Comparison of ENCODE assay signal across 23 cellular contexts in the genomic region with DNA sequence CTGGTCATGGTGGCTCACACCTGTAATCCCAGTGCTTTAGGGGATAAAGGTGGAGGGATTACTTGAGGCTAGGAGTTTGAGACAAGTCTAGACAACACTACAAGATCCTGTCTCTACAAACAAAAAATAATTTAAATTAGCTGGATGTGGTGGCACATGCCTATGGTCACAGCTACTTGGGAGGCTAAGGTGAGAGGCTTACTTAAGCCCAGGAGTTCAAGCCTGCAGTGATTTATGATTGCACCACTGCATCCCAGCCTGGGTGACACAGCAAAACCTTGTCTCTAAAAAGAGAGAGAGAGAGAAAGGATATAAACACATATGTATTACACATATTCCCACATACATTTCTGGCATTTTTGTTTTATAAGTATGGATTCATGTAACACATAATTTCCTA.
"Had no signal": no experiment of that assay in that cellular context is flagged by ENCODE, and none has a peak within 500 bp of the region (broad histone marks: within the 10 kb centered on the region; RNA-seq: fewer than 3 reads in every experiment).

No MANE protein-coding gene starts in this region.

- H3K27ac ChIP-seq: RWPE1 had no signal

- H3K4me2 ChIP-seq: SK-N-SH had no signal

- ATAC-seq: Panc1, PC-3 had no signal

- DNase-seq: Karpas-422; KG1; MM.1S; MV-4-11; NCI-H1048; NCI-H1105; NCI-H1417; NCI-H1436 treated with DMSO at 0.1 percent for 48 hours; NCI-H1694; NCI-H187 treated with DMSO at 0.1 percent for 48 hours; NCI-H2029 treated with DMSO at 0.1 percent for 48 hours; NCI-H2171 treated with DMSO at 0.1 percent for 48 hours; NCI-H345; NCI-H446 treated with DMSO at 0.1 percent for 48 hours; NCI-H510A treated with DMSO at 0.1 percent for 48 hours; NCI-H526; NK-92 treated with Interleukin-12 subunit alpha and Interleukin-12 subunit beta, amount 100 ng/mL, for 24 hours; PC-3; SHP77; SK-N-SH; SW 1271 had no signal

- H3K9me3 ChIP-seq: SK-N-SH had no signal

- H3K9ac ChIP-seq: SK-N-SH had no signal
